In genomic region chrX:119486745-119487144, GRCh38 we compare ENCODE assay signal across 28 cellular contexts.
"Had no signal": no experiment of that assay in that cellular context is flagged by ENCODE, and none has a peak within 500 bp of the region (broad histone marks: within the 10 kb centered on the region; RNA-seq: fewer than 3 reads in every experiment).

No MANE protein-coding gene starts in this region.

- H3K27ac ChIP-seq: ascending aorta, breast epithelium, cardiac muscle cell, colonic mucosa had no signal

- DNase-seq: activated CD4-positive, alpha-beta memory T cell treated with anti-CD3 and anti-CD28 coated beads, Interleukin-2, amount 10 ng/mL, durations not matched to agents 7 days and 5 days; activated CD4-positive, alpha-beta T cell treated with anti-CD3 and anti-CD28 coated beads for 36 hours; activated CD4-positive, alpha-beta T cell treated with anti-CD3 and anti-CD28 coated beads, Interleukin-2, amount 10 ng/mL, durations not matched to agents 24 days and 14 days; activated CD4-positive, CD25-positive, alpha-beta regulatory T cell; activated CD4-positive, CD25-positive, alpha-beta regulatory T cell treated with anti-CD3 and anti-CD28 coated beads, Interleukin-2, amount 50 U/mL, for 72 hours; activated CD8-positive, alpha-beta memory T cell treated with anti-CD3 and anti-CD28 coated beads, Interleukin-2, amount 50 U/mL, for 48 hours; activated gamma-delta T cell; activated naive CD4-positive, alpha-beta T cell; activated naive CD4-positive, alpha-beta T cell treated with anti-CD3 and anti-CD28 coated beads, Interleukin-2, amount 10 ng/mL, durations not matched to agents 7 days and 5 days; activated naive CD8-positive, alpha-beta T cell treated with anti-CD3 and anti-CD28 coated beads, Interleukin-2, amount 10 ng/mL, durations not matched to agents 7 days and 5 days; activated T-cell treated with anti-CD3 and anti-CD28 coated beads for 4 hours; activated T-cell treated with anti-CD3 and anti-CD28 coated beads, Interleukin-2, amount 50 U/mL, for 24 hours; activated T-cell treated with anti-CD3 and anti-CD28 coated beads, Interleukin-2, amount 50 U/mL, for 72 hours; central memory CD4-positive, alpha-beta T cell; cerebellar nuclear complex; colonic mucosa; effector CD8-positive, alpha-beta T cell; endodermal cell; foreskin fibroblast; T-helper 1 cell; T-helper 17 cell; T1000 had no signal

- ATAC-seq: activated CD4-positive, alpha-beta T cell treated with anti-CD3 and anti-CD28 coated beads for 36 hours; activated naive CD4-positive, alpha-beta T cell treated with anti-CD3 and anti-CD28 coated beads, Interleukin-2, amount 50 U/mL, for 72 hours; activated T-cell treated with anti-CD3 and anti-CD28 coated beads, Interleukin-2, amount 50 U/mL, for 72 hours; esophagus mucosa; T-helper 17 cell had no signal

- H3K36me3 ChIP-seq: ascending aorta, breast epithelium, cardiac muscle cell, colonic mucosa had no signal

- H3K4me3 ChIP-seq: ascending aorta, breast epithelium, cardiac muscle cell, colonic mucosa had no signal

- H3K9me3 ChIP-seq: ascending aorta, breast epithelium, colonic mucosa had no signal

- FAIRE-seq: frontal cortex had no signal

- H3K27me3 ChIP-seq: ascending aorta, cardiac muscle cell, colonic mucosa had no signal

- H3K4me1 ChIP-seq: ascending aorta, breast epithelium, colonic mucosa had no signal
